In genomic region chr14:105707099-105707498, GRCh38 we compare ENCODE assay signal across 8 cellular contexts.
DNase-seq lines count a peak whose midpoint lies in the region; ATAC-seq and TF ChIP-seq lines count a peak whose summit lies in the region.
"Not testable (repeated sequence)": the region's sequence is repeated elsewhere in the genome, so short reads cannot be mapped to it uniquely, and the experiment has no call there.

No MANE protein-coding gene starts in this region.

- TF ChIP-seq CTCF in DOHH2 (IDR thresholded peaks at IDR 0.05; ENCODE audit: low read depth, low read length, poor library complexity, severe bottlenecking); SU-DHL-6 (IDR thresholded peaks at IDR 0.05; ENCODE audit: insufficient read depth, low read length, poor library complexity, severe bottlenecking); right atrium auricular region (IDR thresholded peaks at IDR 0.05); transverse colon (IDR thresholded peaks at IDR 0.05): not testable (repeated sequence)

- peaks cover 47% of the 10 kb centered on the region for H3K4me1 ChIP-seq in DOHH2 (ENCODE audit: control insufficient read depth, low read length)
- H3K4me1 ChIP-seq in right atrium auricular region, transverse colon: not testable (repeated sequence)

- TF ChIP-seq EP300 in transverse colon (IDR thresholded peaks at IDR 0.05; ENCODE audit: low read depth) = not testable (repeated sequence)

- not testable (repeated sequence) for H3K9me2 ChIP-seq in DOHH2 (replicated peaks; ENCODE audit: control insufficient read depth, low read length); SU-DHL-6 (replicated peaks; ENCODE audit: insufficient read depth, low read length)

- intact Hi-C loops in posterior vena cava (cut with DNase I) = loop anchor here in 1 of 2 donors (5.0 kb wide), 1 partner anchor 120 kb away; no protein-coding TSS in a partner anchor
- intact Hi-C loops in transverse colon (cut with DNase I; ENCODE audit: low total_unique reads) = not testable (repeated sequence)

- DNase-seq in activated naive CD8-positive, alpha-beta T cell treated with anti-CD3 and anti-CD28 coated beads, Interleukin-2, amount 10 ng/mL, durations not matched to agents 7 days and 5 days = peak; percentile 37
- peak; percentile 58 for DNase-seq in right atrium auricular region (ENCODE audit: low spot score)
- peak; percentile 90 for DNase-seq in mesenteric fat pad (ENCODE audit: low spot score)
- DNase-seq in posterior vena cava (ENCODE audit: low spot score) = peak; percentile 82
- peak; percentile 61 for DNase-seq in transverse colon

- peak overlapping the region; percentile 76 for H3K9ac ChIP-seq in SU-DHL-6 (ENCODE audit: low read length)

- H3K9me3 Mint-ChIP-seq in IgD-negative memory B cell; activated naive CD8-positive, alpha-beta T cell treated with anti-CD3 and anti-CD28 coated beads, Interleukin-2, amount 10 ng/mL, durations not matched to agents 7 days and 5 days: not testable (repeated sequence)

- H2AFZ ChIP-seq in SU-DHL-6 (ENCODE audit: low read depth, low read length, severe bottlenecking) = not testable (repeated sequence)

- peak overlapping the region in 1 of 3 donors; percentile 78 for H3K27ac Mint-ChIP-seq in IgD-negative memory B cell
- H3K27ac Mint-ChIP-seq in activated naive CD8-positive, alpha-beta T cell treated with anti-CD3 and anti-CD28 coated beads, Interleukin-2, amount 10 ng/mL, durations not matched to agents 7 days and 5 days = not testable (repeated sequence)

- not testable (repeated sequence) for H3K36me3 Mint-ChIP-seq in IgD-negative memory B cell; activated naive CD8-positive, alpha-beta T cell treated with anti-CD3 and anti-CD28 coated beads, Interleukin-2, amount 10 ng/mL, durations not matched to agents 7 days and 5 days

- not testable (repeated sequence) for H3F3A ChIP-seq in DOHH2 (ENCODE audit: control insufficient read depth, insufficient read depth); SU-DHL-6 (ENCODE audit: insufficient read depth)

- POLR2A ChIA-PET in activated naive CD8-positive, alpha-beta T cell treated with anti-CD3 and anti-CD28 coated beads, Interleukin-2, amount 10 ng/mL, durations not matched to agents 7 days and 5 days (lab: Charles Lee) = not testable (repeated sequence)

- not testable (repeated sequence) for H3K27me3 Mint-ChIP-seq in IgD-negative memory B cell; activated naive CD8-positive, alpha-beta T cell treated with anti-CD3 and anti-CD28 coated beads, Interleukin-2, amount 10 ng/mL, durations not matched to agents 7 days and 5 days

- H3K4me1 Mint-ChIP-seq in IgD-negative memory B cell = peaks cover 8 to 17% (median 10%) of the 10 kb centered on the region in 3 donors
- H3K4me1 Mint-ChIP-seq in activated naive CD8-positive, alpha-beta T cell treated with anti-CD3 and anti-CD28 coated beads, Interleukin-2, amount 10 ng/mL, durations not matched to agents 7 days and 5 days = not testable (repeated sequence)

- peak; percentile 14 for TF ChIP-seq POLR2A in transverse colon (IDR thresholded peaks at IDR 0.05)

- H3K4me2 ChIP-seq in DOHH2 (ENCODE audit: low read length) = peak overlapping the region; percentile 26; the same call in 1 of the 2 replicates
- H3K4me2 ChIP-seq in SU-DHL-6 (ENCODE audit: low read depth, low read length, poor library complexity, severe bottlenecking) = not testable (repeated sequence)

- H3K27ac ChIP-seq in DOHH2 (ENCODE audit: low read depth, low read length); right atrium auricular region: not testable (repeated sequence)
- H3K27ac ChIP-seq in SU-DHL-6 (ENCODE audit: low read depth, low read length) (peak overlapping the region; percentile 96), transverse colon (peak overlapping the region in 1 of 4 donors; percentile 17)

- not testable (repeated sequence) for H3K79me2 ChIP-seq in DOHH2 (ENCODE audit: control insufficient read depth, low read length); SU-DHL-6 (ENCODE audit: insufficient read depth, low read length)

- in situ Hi-C loops in transverse colon (cut with MboI; ENCODE audit: low pct_ligation_motif_present in 1 of 4, low pct_unique_long_range_greater_than_20kb in 1 of 4, low sequenced_read_pairs in 3 of 4) = loop anchor here in 1 of 4 donors (10.0 kb wide), 1 partner anchor 122 kb away; no protein-coding TSS in a partner anchor

- not testable (repeated sequence) for H3K36me3 ChIP-seq in DOHH2 (ENCODE audit: control insufficient read depth, low read length); SU-DHL-6 (ENCODE audit: low read length); right atrium auricular region; transverse colon

- H3K4me3 Mint-ChIP-seq in IgD-negative memory B cell = peak overlapping the region; percentile 21 to 70 (median 55)
- H3K4me3 Mint-ChIP-seq in activated naive CD8-positive, alpha-beta T cell treated with anti-CD3 and anti-CD28 coated beads, Interleukin-2, amount 10 ng/mL, durations not matched to agents 7 days and 5 days = not testable (repeated sequence)

- not testable (repeated sequence) for H3K9me3 ChIP-seq in DOHH2 (ENCODE audit: control insufficient read depth, insufficient read depth, low read length); SU-DHL-6 (ENCODE audit: insufficient read depth, low read length); right atrium auricular region; transverse colon

- not testable (repeated sequence) for H3K4me3 ChIP-seq in DOHH2 (ENCODE audit: low read length); SU-DHL-6 (ENCODE audit: insufficient read depth, low read length, poor library complexity, severe bottlenecking); right atrium auricular region; transverse colon

- H4K20me1 ChIP-seq in DOHH2 (ENCODE audit: control insufficient read depth, insufficient read depth, low read depth, low read length); SU-DHL-6 (ENCODE audit: low read depth, low read length): not testable (repeated sequence)

- H3K27me3 ChIP-seq in DOHH2 (ENCODE audit: control insufficient read depth, low read length); SU-DHL-6 (ENCODE audit: low read length); right atrium auricular region; transverse colon: not testable (repeated sequence)

- WGBS in transverse colon (ENCODE audit: low coverage in 1 of 2), 2 donors = 92% methylated on average over 23 of the region's 23 CpGs; no CpG with 5 or more reads in 1 of the 2 donors

- ATAC-seq in activated naive CD8-positive, alpha-beta T cell treated with anti-CD3 and anti-CD28 coated beads, Interleukin-2, amount 10 ng/mL, durations not matched to agents 7 days and 5 days (ENCODE audit: low read depth) = not testable (repeated sequence)

Comparison
In these comparisons a context has a peak if more than half of its experiments do, and no peak if none do; other contexts are left out.
1. DNase-seq: peak in every context shown above with its lines; median percentile 90 in mesenteric fat pad; 82 in posterior vena cava; 61 in transverse colon; 58 in right atrium auricular region; 37 in activated naive CD8-positive, alpha-beta T cell treated with anti-CD3 and anti-CD28 coated beads, Interleukin-2, amount 10 ng/mL, durations not matched to agents 7 days and 5 days.